Comparison of ENCODE assay signal across 18 cellular contexts in genomic region chr22:23079240-23079768, GRCh38. TPM values are rescaled to one million over a fixed set of nuclear protein-coding genes. Genes with fewer than 3 reads are reported as not detected.
DNase-seq lines count a peak whose midpoint lies in the region; ATAC-seq and TF ChIP-seq lines count a peak whose summit lies in the region.
"Had no signal": no experiment of that assay in that cellular context is flagged by ENCODE, and none has a peak within 500 bp of the region (broad histone marks: within the 10 kb centered on the region; RNA-seq: fewer than 3 reads in every experiment).

No MANE protein-coding gene starts in this region.

- ATAC-seq in GM19467 (IDR thresholded peaks at IDR 0.05; ENCODE audit: unreplicated experiment): no peak
- ATAC-seq: PC-3 had no signal

- no peaks in the 10 kb centered on the region for H3K27me3 ChIP-seq in BLaER1
- H3K27me3 ChIP-seq in layer of hippocampus (ENCODE audit: control insufficient read depth, insufficient read depth, low read length): no peaks in the 10 kb centered on the region
- H3K27me3 ChIP-seq: SJCRH30 had no signal

- H3K27me3 Mint-ChIP-seq in progenitor cell of endocrine pancreas: no peaks in the 10 kb centered on the region

- H3K36me3 Mint-ChIP-seq in progenitor cell of endocrine pancreas (ENCODE audit: insufficient read depth): peaks cover 2% of the 10 kb centered on the region
- H3K36me3 Mint-ChIP-seq: CD14-positive monocyte had no signal

- peak overlapping the region; percentile 99 for H3K4me2 ChIP-seq in BLaER1

- no peak overlapping the region for H3K9ac ChIP-seq in BLaER1

- H3K4me3 Mint-ChIP-seq in progenitor cell of endocrine pancreas (ENCODE audit: low read depth): peak overlapping the region; percentile 32
- H3K4me3 Mint-ChIP-seq: CD14-positive monocyte, H9 had no signal

- peak overlapping the region; percentile 82 for H3K27ac Mint-ChIP-seq in progenitor cell of endocrine pancreas

- H4K20me1 ChIP-seq in BLaER1: peaks cover 99% of the 10 kb centered on the region

- H3K36me3 ChIP-seq in BLaER1: peaks cover 27% of the 10 kb centered on the region
- H3K36me3 ChIP-seq: SJCRH30 had no signal

- DNase-seq in HuH-7 (ENCODE audit: low spot score): peak; percentile 70
- DNase-seq in progenitor cell of endocrine pancreas (ENCODE audit: low spot score, unreplicated experiment): no peak
- no peak for DNase-seq in stimulated activated naive CD4-positive, alpha-beta T cell (lab: John Stamatoyannopoulos, UW)
- no peak for DNase-seq in NCI-H2171 treated with DMSO at 0.1 percent for 48 hours (lab: John Stamatoyannopoulos, UW)
- no peak for DNase-seq in DMS153 (lab: John Stamatoyannopoulos, UW)
- DNase-seq: COR-L47, DMS53, H9, NCI-H187 treated with DMSO at 0.1 percent for 48 hours, NCI-H446, NCI-H69, PC-3 had no signal

- H3K9me3 ChIP-seq in BLaER1: peaks cover 6% of the 10 kb centered on the region; the same call in 1 of the 2 replicates
- H3K9me3 ChIP-seq: SJCRH30 had no signal

- no peak overlapping the region for H3K4me3 ChIP-seq in BLaER1
- H3K4me3 ChIP-seq: SJCRH30 had no signal

- H3K4me1 Mint-ChIP-seq in progenitor cell of endocrine pancreas (ENCODE audit: low read depth): peaks cover 13% of the 10 kb centered on the region
- H3K4me1 Mint-ChIP-seq: CD14-positive monocyte had no signal

- peaks cover 97% of the 10 kb centered on the region for H3K4me1 ChIP-seq in BLaER1

- H3K27ac ChIP-seq in BLaER1 (no peak overlapping the region), layer of hippocampus (ENCODE audit: low read depth, low read length) (peak overlapping the region; percentile 69)
- H3K27ac ChIP-seq: RWPE1, SJCRH30 had no signal

- no peak for TF ChIP-seq CTCF in progenitor cell of endocrine pancreas (IDR thresholded peaks at IDR 0.05; ENCODE audit: unreplicated experiment)

- H3K9me3 Mint-ChIP-seq in progenitor cell of endocrine pancreas (ENCODE audit: low read depth): no peaks in the 10 kb centered on the region
- H3K9me3 Mint-ChIP-seq: CD14-positive monocyte, H9 had no signal

RNA-seq across cellular contexts. Expression of gene GNAZ, which starts 9.0 kb away (rescaled TPM):
- 16.3 and 19.2 TPM in 2 replicates for total RNA-seq in progenitor cell of endocrine pancreas
